Comparison of ENCODE assay signal across 8 cellular contexts in the genomic region with DNA sequence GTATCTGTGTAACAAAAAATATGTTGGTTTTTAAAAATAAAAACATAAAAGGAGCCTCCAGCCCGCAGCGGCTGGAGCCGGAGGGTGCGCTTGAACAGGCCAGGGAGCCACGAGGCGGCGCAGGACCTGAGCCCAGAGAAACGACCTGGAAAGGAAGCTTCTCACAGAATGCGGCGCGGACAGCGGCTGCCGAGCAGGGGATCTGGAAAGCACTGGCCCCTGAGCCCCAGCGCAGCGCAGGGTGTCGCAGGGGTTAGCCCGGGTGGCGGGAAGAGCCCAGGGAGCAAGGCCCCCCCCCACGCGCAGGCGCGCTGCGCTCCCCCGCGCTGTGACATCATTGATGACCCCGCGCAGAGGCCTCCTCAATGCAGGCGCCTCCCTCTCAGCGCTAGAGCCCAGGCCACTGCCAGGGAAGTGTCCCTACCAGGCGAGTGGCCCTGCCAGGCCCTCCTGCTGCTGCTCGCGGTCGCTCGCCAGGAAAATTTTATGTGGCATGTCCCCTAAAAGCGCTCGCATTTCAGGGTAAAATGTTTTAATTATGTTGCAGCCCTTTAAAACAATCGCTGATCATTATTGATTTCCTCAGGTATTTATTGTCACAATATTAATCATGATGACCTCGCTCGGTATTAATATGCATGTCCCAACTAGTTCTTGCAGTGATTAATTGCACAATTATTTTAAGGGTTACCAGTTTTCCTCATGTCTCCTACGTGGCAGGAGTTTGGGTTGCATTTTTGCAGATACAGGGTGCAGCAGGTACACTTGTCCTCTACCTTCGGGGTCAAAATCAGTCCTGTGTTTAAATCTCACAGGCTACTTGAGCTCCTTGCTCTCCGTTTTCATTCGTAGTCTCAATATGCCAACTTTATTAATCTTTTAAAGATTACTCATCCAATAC.
A peak's percentile ranks its signal among the peaks of the same experiment; 100 is the strongest.
DNase-seq lines count a peak whose midpoint lies in the region; ATAC-seq and TF ChIP-seq lines count a peak whose summit lies in the region.

No MANE protein-coding gene starts in this region.

- peak overlapping the region; percentile 96 for H3K27ac ChIP-seq in caudate nucleus (ENCODE audit: low read depth, low read length)
- H3K27ac ChIP-seq in smooth muscle cell (ENCODE audit: low read depth), result peak overlapping the region; percentile 79

- no peaks in the 10 kb centered on the region for H3K36me3 ChIP-seq in smooth muscle cell (ENCODE audit: low read depth)

- H3K4me3 ChIP-seq in GM08714 (ENCODE audit: low read length) (peak overlapping the region; percentile 38; the same call in 1 of the 2 replicates), smooth muscle cell (peak overlapping the region; percentile 53)

- H3K9me3 ChIP-seq in smooth muscle cell (replicated peaks; ENCODE audit: low read depth), result no peaks in the 10 kb centered on the region

- no peaks in the 10 kb centered on the region for H3K36me3 Mint-ChIP-seq in immature natural killer cell

- peaks cover 9 to 13% of the 10 kb centered on the region in 2 donors for H3K4me1 Mint-ChIP-seq in immature natural killer cell

- no peaks in the 10 kb centered on the region for H3K9me3 Mint-ChIP-seq in immature natural killer cell

- WGBS in smooth muscle cell (ENCODE audit: low lambda C conversion rate), result 14% methylated on average over 43 of the region's 43 CpGs

- DNase-seq in NCI-H2081 treated with DMSO at 0.1 percent for 48 hours (lab: John Stamatoyannopoulos, UW), result peak; percentile 28
- peak; percentile 32 for DNase-seq in activated CD4-positive, CD25-positive, alpha-beta regulatory T cell treated with anti-CD3 and anti-CD28 coated beads, Interleukin-2, amount 50 U/mL, for 16 hours (ENCODE audit: low read depth, low spot score)
- DNase-seq in caudate nucleus (lab: John Stamatoyannopoulos, UW), result peak; percentile 38 to 96 (median 90)
- DNase-seq in immature natural killer cell, result peak; percentile 79 to 85 (median 83)
- DNase-seq in smooth muscle cell (lab: John Stamatoyannopoulos, UW; ENCODE audit: unreplicated experiment), result peak; percentile 83
- no peak for DNase-seq in NAMALWA (ENCODE audit: low spot score)

- H3K27ac Mint-ChIP-seq in immature natural killer cell, result peak overlapping the region in 4 of 6 donors; percentile 20 to 67 (median 55)

- H3K9ac ChIP-seq in smooth muscle cell (ENCODE audit: low read depth), result peak overlapping the region; percentile 67

- H3K27me3 ChIP-seq in smooth muscle cell (ENCODE audit: low read depth), result no peaks in the 10 kb centered on the region

- peaks cover 9% of the 10 kb centered on the region for H3K4me1 ChIP-seq in smooth muscle cell (ENCODE audit: low read depth)

- peaks cover 14% of the 10 kb centered on the region for H3F3A ChIP-seq in smooth muscle cell (ENCODE audit: low read depth)

- H4K20me1 ChIP-seq in smooth muscle cell (ENCODE audit: low read depth), result no peaks in the 10 kb centered on the region

- H3K4me2 ChIP-seq in smooth muscle cell, result peak overlapping the region; percentile 83

- ATAC-seq in HG02623 (IDR thresholded peaks at IDR 0.05; ENCODE audit: unreplicated experiment), result peak; percentile 74

- peaks cover 2 to 5% (median 3%) of the 10 kb centered on the region in 3 donors for H3K27me3 Mint-ChIP-seq in immature natural killer cell (ENCODE audit: low read depth in 3 of 3)

- peak overlapping the region; percentile 28 for H2AFZ ChIP-seq in smooth muscle cell (ENCODE audit: low read depth)

- peaks cover 14% of the 10 kb centered on the region for H3K79me2 ChIP-seq in smooth muscle cell (ENCODE audit: low read depth)

- TF ChIP-seq CTCF in smooth muscle cell (IDR thresholded peaks at IDR 0.05; ENCODE audit: borderline replicate concordance, insufficient read depth, poor library complexity, severe bottlenecking), result peak; percentile 50

- peak overlapping the region; percentile 67 to 87 (median 77) for H3K4me3 Mint-ChIP-seq in immature natural killer cell
